ENCODE assay signal across 1 cellular context in genomic region chr7:151630349-151630748, GRCh38.
TF ChIP-seq lines count a peak whose summit lies in the region.

No MANE protein-coding gene starts in this region.

TF ChIP-seq in WTC11, 78 proteins besides CTCF, POLR2A, EP300 and RAD21 (continued from another document):
- no peak for TF ChIP-seq ZMAT4 (CRISPR knock-in tag; IDR thresholded peaks at IDR 0.05)
